Comparison of ENCODE assay signal across 25 cellular contexts in the genomic region with DNA sequence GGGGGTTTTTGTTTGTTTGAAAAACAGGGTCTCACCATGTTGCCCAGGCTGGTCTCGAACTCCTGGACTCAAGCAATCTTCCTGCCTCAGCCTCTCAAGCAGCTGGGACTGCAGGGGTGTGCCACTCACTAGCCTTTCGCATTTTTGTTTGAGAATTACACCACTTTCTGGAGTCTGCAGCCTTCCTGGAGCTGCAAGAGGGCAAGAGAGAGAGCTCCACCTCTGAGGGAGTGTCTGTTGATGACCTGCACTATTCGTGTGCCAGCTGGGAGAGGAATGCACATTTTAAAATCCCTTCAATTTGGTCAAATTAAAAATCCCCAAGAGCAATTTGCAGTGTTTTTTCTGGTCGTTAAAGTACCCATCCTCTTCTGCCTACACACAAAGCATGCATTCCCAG. TPM values are rescaled to one million over a fixed set of nuclear protein-coding genes. Genes with fewer than 3 reads are reported as not detected.
"Had no signal": no experiment of that assay in that cellular context is flagged by ENCODE, and none has a peak within 500 bp of the region (broad histone marks: within the 10 kb centered on the region; RNA-seq: fewer than 3 reads in every experiment).

No MANE protein-coding gene starts in this region.

- H3K9me3 Mint-ChIP-seq: dendritic cell treated with granulocyte-macrophage colony-stimulating factor and Interleukin-4, amounts not matched to agents 40 ng/mL and 50 ng/mL, for 4 days; effector memory CD8-positive, alpha-beta T cell; endodermal cell; mesothelial cell of epicardium; naive B cell had no signal

- H3K27me3 ChIP-seq: colonic mucosa, esophagus muscularis mucosa, gastroesophageal sphincter, heart right ventricle had no signal

- H3K4me1 ChIP-seq: colonic mucosa, foreskin keratinocyte had no signal

- H3K9me3 ChIP-seq: colonic mucosa, esophagus muscularis mucosa, gastroesophageal sphincter, heart right ventricle, lower lobe of right lung, mucosa of descending colon had no signal

- H3K27me3 Mint-ChIP-seq: effector memory CD8-positive, alpha-beta T cell had no signal

- H3K4me3 ChIP-seq: colonic mucosa, esophagus muscularis mucosa, gastroesophageal sphincter, heart right ventricle, lower lobe of right lung, mucosa of descending colon had no signal

- H3K27ac ChIP-seq: colonic mucosa, epithelial cell of prostate, esophagus muscularis mucosa, foreskin keratinocyte, gastroesophageal sphincter, heart right ventricle, lower lobe of right lung had no signal

- H3K27ac Mint-ChIP-seq: dendritic cell treated with granulocyte-macrophage colony-stimulating factor and Interleukin-4, amounts not matched to agents 40 ng/mL and 50 ng/mL, for 4 days; effector memory CD8-positive, alpha-beta T cell; endodermal cell; mesothelial cell of epicardium; naive B cell had no signal

- H3K36me3 Mint-ChIP-seq: mesothelial cell of epicardium, naive B cell had no signal

- H3K4me3 Mint-ChIP-seq: dendritic cell treated with granulocyte-macrophage colony-stimulating factor and Interleukin-4, amounts not matched to agents 40 ng/mL and 50 ng/mL, for 4 days; effector memory CD8-positive, alpha-beta T cell; endodermal cell; mesothelial cell of epicardium; naive B cell had no signal

- ATAC-seq: effector memory CD8-positive, alpha-beta T cell; foreskin keratinocyte; gastroesophageal sphincter; heart right ventricle; left cardiac atrium; left ventricle myocardium superior; lower lobe of right lung; mucosa of descending colon had no signal

- DNase-seq: cerebellar nuclear complex; colonic mucosa; cortex of kidney; effector CD8-positive, alpha-beta T cell; effector memory CD8-positive, alpha-beta T cell; endodermal cell; erythroblast; foreskin keratinocyte; head of caudate nucleus; heart right ventricle; hippocampal formation; kidney; kidney glomerular epithelial cell; left cardiac atrium; left ventricle myocardium superior; lower lobe of right lung; mesenchymal stem cell; mucosa of descending colon; naive B cell had no signal

- H3K36me3 ChIP-seq: colonic mucosa, gastroesophageal sphincter, lower lobe of right lung had no signal

RNA-seq across cellular contexts. Expression of a gene that starts 5.0 kb away (rescaled TPM):
- total RNA-seq: chondrocyte, foreskin keratinocyte had no signal
- polyA plus RNA-seq: foreskin keratinocyte had no signal
